ENCODE assay signal across 1 cellular context in genomic region chr16:1983544-1984346, GRCh38.
A peak's percentile ranks its signal among the peaks of the same experiment; 100 is the strongest.
TF ChIP-seq lines count a peak whose summit lies in the region.

TSS of gene GFER (plus strand) at chr16:1984193. CDS start at chr16:1984219, 26 bp downstream.

TF ChIP-seq in HepG2, 621 proteins besides CTCF, POLR2A, EP300 and RAD21 (continued from another document and continues in another):
- TF ChIP-seq ZHX2 (IDR thresholded peaks at IDR 0.05; ENCODE audit: low read depth) = peak; percentile 79
- TF ChIP-seq ZHX2 (CRISPR knock-in tag; IDR thresholded peaks at IDR 0.05; ENCODE audit: borderline replicate concordance) = no peak
- peak; percentile 79; the same call in 1 of the 2 replicates for TF ChIP-seq ZNF614 (CRISPR knock-in tag; IDR thresholded peaks at IDR 0.05; ENCODE audit: borderline replicate concordance)
- TF ChIP-seq KDM1A (CRISPR knock-in tag; IDR thresholded peaks at IDR 0.05) = no peak
- TF ChIP-seq IKZF4 (CRISPR knock-in tag; IDR thresholded peaks at IDR 0.05; ENCODE audit: borderline replicate concordance, low read depth, not compliant biosample characterization) = peak; percentile 37
- TF ChIP-seq ELF1 (CRISPR knock-in tag; IDR thresholded peaks at IDR 0.05) = peak; percentile 8; the same call in 1 of the 2 replicates
- TF ChIP-seq MED1 (CRISPR knock-in tag; IDR thresholded peaks at IDR 0.05) = peak; percentile 62; the same call in 1 of the 2 replicates
- peak in 1 of 2 experiments; percentile 41; a peak in 1 of 4 replicates for TF ChIP-seq ATF4 (CRISPR knock-in tag; IDR thresholded peaks at IDR 0.05)
- TF ChIP-seq HNF4G (IDR thresholded peaks at IDR 0.05; ENCODE audit: borderline replicate concordance, low read depth, low read length) = peak; percentile 11; the same call in 1 of the 2 replicates
- peak; percentile 38; the same call in 1 of the 2 replicates for TF ChIP-seq HNF4G (CRISPR knock-in tag; IDR thresholded peaks at IDR 0.05; ENCODE audit: borderline replicate concordance, low read depth)
- TF ChIP-seq KDM2A (CRISPR knock-in tag; IDR thresholded peaks at IDR 0.05; ENCODE audit: borderline replicate concordance, low read depth) = peak; percentile 94
- TF ChIP-seq AHR (CRISPR knock-in tag; IDR thresholded peaks at IDR 0.05) = peak; percentile 12; the same call in 1 of the 2 replicates
- peak; percentile 76 for TF ChIP-seq SAP130 (CRISPR knock-in tag; IDR thresholded peaks at IDR 0.05; ENCODE audit: low read depth)
- peak; percentile 82; the same call in 1 of the 2 replicates for TF ChIP-seq ZNF670 (CRISPR knock-in tag; IDR thresholded peaks at IDR 0.05; ENCODE audit: borderline replicate concordance)
- TF ChIP-seq ZBTB49 (CRISPR knock-in tag; IDR thresholded peaks at IDR 0.05; ENCODE audit: borderline replicate concordance) = no peak
- TF ChIP-seq RERE (CRISPR knock-in tag; IDR thresholded peaks at IDR 0.05; ENCODE audit: low read depth) = 0 out of 2 replicates have a peak, but pooled peaks have one; percentile 13
- TF ChIP-seq U2AF2 (IDR thresholded peaks at IDR 0.05; ENCODE audit: low read depth, low read length) = 0 out of 2 replicates have a peak, but pooled peaks have one; percentile 76
- 0 out of 2 replicates have a peak, but pooled peaks have one; percentile 39 for TF ChIP-seq ZNF589 (CRISPR knock-in tag; conservative IDR thresholded peaks at IDR 0.05)
- peak; percentile 65 for TF ChIP-seq PHF21A (CRISPR knock-in tag; IDR thresholded peaks at IDR 0.05)
- TF ChIP-seq ZNF326 (CRISPR knock-in tag; IDR thresholded peaks at IDR 0.05; ENCODE audit: borderline replicate concordance) = peak; percentile 82
- peak; percentile 66; the same call in 1 of the 2 replicates for TF ChIP-seq THAP8 (CRISPR knock-in tag; IDR thresholded peaks at IDR 0.05; ENCODE audit: borderline replicate concordance)
- no peak for TF ChIP-seq ZNF33B (CRISPR knock-in tag; IDR thresholded peaks at IDR 0.05)
- no peak for TF ChIP-seq ZNF709 (CRISPR knock-in tag; IDR thresholded peaks at IDR 0.05)
- TF ChIP-seq TEAD2 (CRISPR knock-in tag; IDR thresholded peaks at IDR 0.05) = no peak
- TF ChIP-seq NFKB2 (CRISPR knock-in tag; IDR thresholded peaks at IDR 0.05; ENCODE audit: borderline replicate concordance) = peak; percentile 33; the same call in 1 of the 2 replicates
- TF ChIP-seq PATZ1 (CRISPR knock-in tag; IDR thresholded peaks at IDR 0.05) = peak; percentile 47
- no peak for TF ChIP-seq MLX (CRISPR knock-in tag; IDR thresholded peaks at IDR 0.05)
- no peak for TF ChIP-seq AFF4 (CRISPR knock-in tag; IDR thresholded peaks at IDR 0.05)
- TF ChIP-seq NCOA1 (CRISPR knock-in tag; IDR thresholded peaks at IDR 0.05) = no peak; the same call in 1 of the 2 replicates
- no peak for TF ChIP-seq ZC3H4 (CRISPR knock-in tag; IDR thresholded peaks at IDR 0.05; ENCODE audit: borderline replicate concordance)
- TF ChIP-seq MTA1 (CRISPR knock-in tag; IDR thresholded peaks at IDR 0.05; ENCODE audit: borderline replicate concordance) = peak; percentile 23; the same call in 1 of the 2 replicates
